ENCODE assay signal across 8 cellular contexts in the genomic region with DNA sequence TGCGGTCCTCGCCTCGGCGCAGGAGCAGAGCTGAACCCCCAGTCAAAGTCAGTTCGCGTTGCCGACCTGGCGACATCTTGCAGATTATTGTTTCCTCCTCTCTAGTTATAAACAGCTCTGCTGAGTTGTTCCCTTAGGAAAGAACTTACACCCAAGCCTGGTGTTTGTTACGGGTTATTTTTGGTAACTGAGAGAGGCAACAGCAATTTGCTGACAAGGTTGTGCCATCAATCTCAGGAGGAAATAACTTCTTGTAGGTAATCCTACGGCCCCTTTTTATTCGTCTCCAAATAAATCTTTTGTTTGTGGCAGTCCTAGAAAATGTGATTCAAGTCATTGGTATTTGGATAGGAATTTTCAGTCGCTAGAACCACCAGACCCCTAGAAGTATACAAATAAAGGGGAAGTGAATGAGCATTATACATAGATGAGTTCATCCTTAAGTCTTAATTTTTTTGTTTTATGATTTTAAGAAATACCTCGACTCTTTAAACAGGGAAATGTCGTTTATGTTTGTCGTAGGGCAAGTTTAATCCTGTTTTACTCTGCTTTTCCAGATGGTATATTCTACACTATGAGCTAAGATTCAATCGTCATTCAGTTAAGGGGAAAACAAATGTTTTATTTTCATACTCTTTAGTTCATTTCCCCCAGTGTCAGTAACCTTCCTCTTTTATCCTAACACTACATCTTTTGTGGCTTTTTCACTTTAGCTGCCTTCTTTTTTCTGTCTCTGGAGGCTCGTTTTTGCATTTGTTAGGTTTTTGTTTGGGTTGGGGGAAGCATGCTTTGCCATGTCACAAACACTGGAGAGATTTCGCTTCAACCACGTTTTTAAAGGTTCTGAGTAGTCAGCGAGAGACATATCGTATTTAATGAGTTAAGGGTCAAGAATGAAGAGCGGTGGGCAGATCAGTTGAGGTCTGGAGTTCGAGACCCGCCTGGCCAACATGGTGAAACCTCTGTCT. TPM values are rescaled to one million over a fixed set of nuclear protein-coding genes. Genes with fewer than 3 reads are reported as not detected.
DNase-seq lines count a peak whose midpoint lies in the region; ATAC-seq, FAIRE-seq and TF ChIP-seq lines count a peak whose summit lies in the region.

No MANE protein-coding gene starts in this region.

- no peak for TF ChIP-seq EP300 in K562 (IDR thresholded peaks at IDR 0.05; ENCODE audit: low read length)

- in situ Hi-C loops in K562 (cut with MboI), result no loop called here

- peak overlapping the region; percentile 82 for H3K27ac Mint-ChIP-seq in activated CD8-positive, alpha-beta memory T cell treated with anti-CD3 and anti-CD28 coated beads, Interleukin-2, amount 10 ng/mL, durations not matched to agents 7 days and 5 days

- H3K9me1 ChIP-seq in K562 (ENCODE audit: control insufficient read depth, insufficient read depth, low read length), result no peaks in the 10 kb centered on the region

- no peak for TF ChIP-seq RAD21 in K562 (CRISPR knock-in tag; conservative IDR thresholded peaks at IDR 0.05 in 1 of 2, IDR thresholded peaks at IDR 0.05 in 1 of 2)

- H3K4me1 Mint-ChIP-seq in activated CD8-positive, alpha-beta memory T cell treated with anti-CD3 and anti-CD28 coated beads, Interleukin-2, amount 10 ng/mL, durations not matched to agents 7 days and 5 days, result peaks cover 39% of the 10 kb centered on the region

- H3K9me3 ChIP-seq in K562 (replicated peaks; ENCODE audit: control insufficient read depth, insufficient read depth, low read depth, low read length) (no peaks in the 10 kb centered on the region), kidney (ENCODE audit: control insufficient read depth in 1 of 2, low read length in 2 of 2) (no peaks in the 10 kb centered on the region), subcutaneous abdominal adipose tissue (ENCODE audit: control insufficient read depth in 5 of 5, low read length in 5 of 5) (no peaks in the 10 kb centered on the region)

- no peak for DNase-seq in activated CD8-positive, alpha-beta memory T cell treated with anti-CD3 and anti-CD28 coated beads, Interleukin-2, amount 10 ng/mL, durations not matched to agents 7 days and 5 days
- DNase-seq in activated CD8-positive, alpha-beta memory T cell treated with anti-CD3 and anti-CD28 coated beads, Interleukin-2, amount 50 U/mL, for 4 hours, result no peak
- DNase-seq in NCI-H226 (peak; percentile 25), K562 (ENCODE audit: extremely low read depth in 1 of 4, low spot score in 3 of 4) (no peak), kidney (no peak), GDM1 (lab: John Stamatoyannopoulos, UW) (no peak)

- H3K79me2 ChIP-seq in K562 (ENCODE audit: control insufficient read depth, insufficient read depth, low read length), result no peaks in the 10 kb centered on the region

- no peaks in the 10 kb centered on the region for H4K20me1 ChIP-seq in K562 (replicated peaks; ENCODE audit: control insufficient read depth, insufficient read depth, low read length)

- TF ChIP-seq CTCF in K562 (IDR thresholded peaks at IDR 0.05 in 2 of 3, conservative IDR thresholded peaks at IDR 0.05 in 1 of 3; ENCODE audit: insufficient read depth in 2 of 3, low read depth in 1 of 3, low read length in 3 of 3) (no peak), kidney (IDR thresholded peaks at IDR 0.05; ENCODE audit: borderline replicate concordance, extremely low read depth, insufficient read depth) (no peak)

- CTCF ChIA-PET in activated CD8-positive, alpha-beta memory T cell treated with anti-CD3 and anti-CD28 coated beads, Interleukin-2, amount 10 ng/mL, durations not matched to agents 7 days and 5 days (lab: Charles Lee), result interaction anchor here (1.0 to 3.7 kb wide), 7 partner anchors 9 to 222 kb away, joined by 3 to 23 read pairs (median 8); a partner anchor contains a TSS
- CTCF ChIA-PET in K562 (lab: Yijun Ruan, JAX; ENCODE audit: low intra/inter-chr PET ratio), result no interaction called here

- H3K27ac ChIP-seq in K562 (ENCODE audit: extremely low read depth, low read depth, low read length) (no peak overlapping the region), kidney (ENCODE audit: low read depth in 2 of 2, low read length in 2 of 2) (peak overlapping the region; percentile 80 to 85), subcutaneous abdominal adipose tissue (ENCODE audit: low read depth, low read length) (no peak overlapping the region)

- H3K4me3 ChIP-seq in K562 (peak overlapping the region; percentile 41), kidney (ENCODE audit: low read length in 2 of 2) (peak overlapping the region; percentile 90 to 93), subcutaneous abdominal adipose tissue (ENCODE audit: low read depth in 1 of 5, low read length in 5 of 5) (peak overlapping the region; percentile 71 to 93 (median 86))

- H3K9me3 Mint-ChIP-seq in activated CD8-positive, alpha-beta memory T cell treated with anti-CD3 and anti-CD28 coated beads, Interleukin-2, amount 10 ng/mL, durations not matched to agents 7 days and 5 days (ENCODE audit: low read depth), result no peaks in the 10 kb centered on the region

- FAIRE-seq in K562 (lab: Jason Lieb, UNC) (no peak), kidney (lab: Jason Lieb, UNC) (no peak)

- H3K27me3 ChIP-seq in K562 (ENCODE audit: control insufficient read depth in 2 of 2, insufficient read depth in 2 of 2, low read length in 2 of 2), result peaks cover 9 to 15% of the 10 kb centered on the region in 2 experiments; a peak in 3 of 5 replicates
- H3K27me3 ChIP-seq in subcutaneous abdominal adipose tissue (ENCODE audit: control insufficient read depth in 5 of 5, insufficient read depth in 4 of 5, low read length in 5 of 5), result no peaks in the 10 kb centered on the region

- H3K36me3 ChIP-seq in K562 (ENCODE audit: control insufficient read depth, insufficient read depth, low read length) (no peaks in the 10 kb centered on the region), kidney (ENCODE audit: control insufficient read depth in 1 of 2, insufficient read depth in 2 of 2, low read length in 2 of 2) (peaks cover 0 to 2% of the 10 kb centered on the region in 2 donors), subcutaneous abdominal adipose tissue (ENCODE audit: control insufficient read depth in 5 of 5, insufficient read depth in 5 of 5, low read length in 5 of 5) (no peaks in the 10 kb centered on the region)

- H3K4me1 ChIP-seq in K562 (replicated peaks in 1 of 2; ENCODE audit: control insufficient read depth in 2 of 2, insufficient read depth in 2 of 2, low read length in 2 of 2) (peaks cover 0 to 13% of the 10 kb centered on the region in 2 experiments; a peak in 2 of 5 replicates), kidney (ENCODE audit: control insufficient read depth in 1 of 2, insufficient read depth in 1 of 2, low read depth in 1 of 2, low read length in 2 of 2) (no peaks in the 10 kb centered on the region), subcutaneous abdominal adipose tissue (ENCODE audit: control insufficient read depth in 5 of 5, insufficient read depth in 5 of 5, low read length in 5 of 5) (peaks cover 0 to 23% (median 17%) of the 10 kb centered on the region in 5 donors)

- BruUV-seq in K562 (replicated peaks; lab: Mats Ljungman, UMichigan), result TSS peak; percentile 72

- POLR2A ChIA-PET in K562 (lab: Yijun Ruan, JAX), result interaction anchor here (1.3 kb wide), 1 partner anchor 13 kb away, joined by 3 read pairs; no protein-coding TSS in a partner anchor

- intact Hi-C loops in K562 (cut with micrococcal nuclease) (no loop called here), kidney (cut with DNase I) (no loop called here)

- peak overlapping the region in 1 of 2 experiments; percentile 84; a peak in 2 of 4 replicates for H3K9ac ChIP-seq in K562 (ENCODE audit: insufficient read depth in 1 of 2, low read depth in 2 of 2, low read length in 2 of 2)
- H3K9ac ChIP-seq in kidney (ENCODE audit: low read length in 2 of 2), result peak overlapping the region; percentile 70 to 75
- peak overlapping the region; percentile 59 to 72 (median 68) for H3K9ac ChIP-seq in subcutaneous abdominal adipose tissue (ENCODE audit: low read length in 5 of 5)

- peaks cover 10% of the 10 kb centered on the region for H3K27me3 Mint-ChIP-seq in activated CD8-positive, alpha-beta memory T cell treated with anti-CD3 and anti-CD28 coated beads, Interleukin-2, amount 10 ng/mL, durations not matched to agents 7 days and 5 days

- H3K4me2 ChIP-seq in K562 (ENCODE audit: insufficient read depth, low read length), result peak overlapping the region; percentile 69; the same call in 1 of the 2 replicates

- no peak for TF ChIP-seq POLR2A in K562 (conservative IDR thresholded peaks at IDR 0.05)

- H3K36me3 Mint-ChIP-seq in activated CD8-positive, alpha-beta memory T cell treated with anti-CD3 and anti-CD28 coated beads, Interleukin-2, amount 10 ng/mL, durations not matched to agents 7 days and 5 days, result peaks cover 23% of the 10 kb centered on the region

- WGBS in K562 (ENCODE audit: insufficient coverage, low coverage, missing lambda C conversion rate), result 33% methylated on average over 24 of the region's 24 CpGs

- 0 out of 2 replicates have a peak overlapping the region, but pooled peaks have one; percentile 92 for H2AFZ ChIP-seq in K562 (ENCODE audit: low read depth, low read length)

- ATAC-seq in activated CD8-positive, alpha-beta memory T cell treated with anti-CD3 and anti-CD28 coated beads, Interleukin-2, amount 10 ng/mL, durations not matched to agents 7 days and 5 days, result no peak
- ATAC-seq in K562 (no peak), GM21367 (IDR thresholded peaks at IDR 0.05; ENCODE audit: unreplicated experiment) (no peak)

- peak overlapping the region; percentile 81 for H3K4me3 Mint-ChIP-seq in activated CD8-positive, alpha-beta memory T cell treated with anti-CD3 and anti-CD28 coated beads, Interleukin-2, amount 10 ng/mL, durations not matched to agents 7 days and 5 days

RNA-seq across cellular contexts. Expression of a gene that starts 1.2 kb away (rescaled TPM):
- 10 to 100 TPM; 13.1 to 16.6 TPM for total RNA-seq in activated CD8-positive, alpha-beta memory T cell treated with anti-CD3 and anti-CD28 coated beads, Interleukin-2, amount 10 ng/mL, durations not matched to agents 7 days and 5 days
- 0.83 and 1.2 TPM in 2 replicates for total RNA-seq in K562 (2011; cell fraction: chromatin; rRNA removed; ENCODE audit: low replicate concordance)
- total RNA-seq in K562 (2011; cell fraction: nucleolus; rRNA removed), result 0.79 and 0.83 TPM in 2 replicates
- total RNA-seq in K562 (2011; cell fraction: nucleoplasm; rRNA removed), result 0.84 and 0.88 TPM in 2 replicates
- total RNA-seq in K562 (2014; rRNA removed) (1.1 TPM in 2 replicates), K562 (2014; rRNA removed; fragmentation: Illumina TruSeq; extraction: Trizol) (1.2 and 1.4 TPM in 2 replicates), K562 (2015; rRNA removed; fragmentation: Illumina TruSeq; extraction: Trizol) (0.83 and 0.91 TPM in 2 replicates), K562 (2021) (1.00 and 1.1 TPM in 2 replicates), kidney (14.4 TPM)
- polyA plus RNA-seq in K562 (2011; rRNA removed) (0.26 and 2.6 TPM in 2 replicates), K562 (2014; fragmentation: Illumina TruSeq; extraction: Trizol) (0.78 and 1.2 TPM in 2 replicates), K562 (2014; fragmentation: Nextera tagmentation; extraction: Ambion mirVana) (under 1 TPM; 0.30 to 0.43 TPM), K562 (2014; rRNA removed) (0.65 and 0.72 TPM in 2 replicates), kidney (ENCODE audit: insufficient read depth, low read depth, low replicate concordance) (5.7 TPM)
- polyA plus RNA-seq in K562 (2011; cell fraction: cytosol; rRNA removed), result 0.15 and 1.1 TPM in 2 replicates
- polyA plus RNA-seq in K562 (2011; cell fraction: nucleus; rRNA removed), result 0.11 and 0.94 TPM in 2 replicates
- polyA plus RNA-seq in K562 (2012), result 0.42 and 0.60 TPM in 2 replicates
- polyA minus RNA-seq in K562 (2011; rRNA and poly(A)+ RNA removed), result 0.24 and 1.5 TPM in 2 replicates
- 0.55 and 1.3 TPM in 2 replicates for polyA minus RNA-seq in K562 (2011; cell fraction: cytosol; rRNA and poly(A)+ RNA removed)
- polyA minus RNA-seq in K562 (2011; cell fraction: nucleus; rRNA and poly(A)+ RNA removed), result 0.22 and 1.1 TPM in 2 replicates

RNA-seq across cellular contexts. Expression of a gene that starts 29.2 kb away (rescaled TPM):
- not detected for total RNA-seq in activated CD8-positive, alpha-beta memory T cell treated with anti-CD3 and anti-CD28 coated beads, Interleukin-2, amount 10 ng/mL, durations not matched to agents 7 days and 5 days
- total RNA-seq in K562 (2011; cell fraction: chromatin; rRNA removed; ENCODE audit: low replicate concordance), result not detected in 2 replicates
- not detected in 2 replicates for total RNA-seq in K562 (2011; cell fraction: nucleolus; rRNA removed)
- total RNA-seq in K562 (2011; cell fraction: nucleoplasm; rRNA removed), result not detected in 2 replicates
- not detected in 2 replicates for total RNA-seq in K562 (2014; rRNA removed)
- not detected in 2 replicates for total RNA-seq in K562 (2014; rRNA removed; fragmentation: Illumina TruSeq; extraction: Trizol)
- not detected in 2 replicates for total RNA-seq in K562 (2015; rRNA removed; fragmentation: Illumina TruSeq; extraction: Trizol)
- not detected in 2 replicates for total RNA-seq in K562 (2021)
- polyA plus RNA-seq in K562 (2011; rRNA removed), result not detected in 2 replicates
- polyA plus RNA-seq in K562 (2011; cell fraction: cytosol; rRNA removed), result not detected in 2 replicates
- polyA plus RNA-seq in K562 (2011; cell fraction: nucleus; rRNA removed), result not detected in 2 replicates
- not detected in 2 replicates for polyA plus RNA-seq in K562 (2012)
- not detected in 2 replicates for polyA plus RNA-seq in K562 (2014; fragmentation: Illumina TruSeq; extraction: Trizol)
- polyA plus RNA-seq in K562 (2014; fragmentation: Nextera tagmentation; extraction: Ambion mirVana), result not detected
- polyA plus RNA-seq in K562 (2014; rRNA removed), result not detected in 2 replicates
- not detected in 2 replicates for polyA minus RNA-seq in K562 (2011; rRNA and poly(A)+ RNA removed)
- not detected in 2 replicates for polyA minus RNA-seq in K562 (2011; cell fraction: cytosol; rRNA and poly(A)+ RNA removed)
- not detected in 2 replicates for polyA minus RNA-seq in K562 (2011; cell fraction: nucleus; rRNA and poly(A)+ RNA removed)
- total RNA-seq in kidney, result 2.3 TPM
- polyA plus RNA-seq in kidney (ENCODE audit: insufficient read depth, low read depth, low replicate concordance), result 1.0 TPM

Comparison
In these comparisons a context has a peak if more than half of its experiments do, and no peak if none do; other contexts are left out.
1. H3K27ac ChIP-seq: peak in kidney (2 of 2); none in K562 (single experiment) and subcutaneous abdominal adipose tissue (single experiment).
2. H3K4me3 ChIP-seq: peak in every context shown above with its lines; median percentile 92 in kidney; 86 in subcutaneous abdominal adipose tissue; 41 in K562.